Comparison of ENCODE assay signal across 16 cellular contexts in genomic region chr1:214573386-214574358, GRCh38. TPM values are rescaled to one million over a fixed set of nuclear protein-coding genes. Genes with fewer than 3 reads are reported as not detected.
DNase-seq lines count a peak whose midpoint lies in the region; FAIRE-seq and TF ChIP-seq lines count a peak whose summit lies in the region.
"Had no signal": no experiment of that assay in that cellular context is flagged by ENCODE, and none has a peak within 500 bp of the region (broad histone marks: within the 10 kb centered on the region; RNA-seq: fewer than 3 reads in every experiment).

No MANE protein-coding gene starts in this region.

- H3K4me3 Mint-ChIP-seq in astrocyte (ENCODE audit: unreplicated experiment): no peak overlapping the region
- no peak overlapping the region for H3K4me3 Mint-ChIP-seq in activated T-helper 1 cell treated with anti-CD3 and anti-CD28 coated beads, Interleukin-12 subunit alpha, Interleukin-12 subunit beta, Interleukin-2, Interleukin-4 antibody, amounts not matched to agents 30 ng/mL and 10 ng/mL and 1 ng/mL, durations not matched to agents 14 hours and 24 hours and 36 hours
- H3K4me3 Mint-ChIP-seq: activated naive CD4-positive, alpha-beta T cell treated with anti-CD3 and anti-CD28 coated beads, Interleukin-2, amount 50 U/mL, for 24 hours; H9; memory B cell had no signal

- H3K36me3 Mint-ChIP-seq in astrocyte (ENCODE audit: low read depth, unreplicated experiment): peaks cover 10% of the 10 kb centered on the region
- H3K36me3 Mint-ChIP-seq in activated T-helper 1 cell treated with anti-CD3 and anti-CD28 coated beads, Interleukin-12 subunit alpha, Interleukin-12 subunit beta, Interleukin-2, Interleukin-4 antibody, amounts not matched to agents 30 ng/mL and 10 ng/mL and 1 ng/mL, durations not matched to agents 14 hours and 24 hours and 36 hours (ENCODE audit: low read depth): peaks cover 7% of the 10 kb centered on the region

- H3K36me3 ChIP-seq in HEK293 (ENCODE audit: control insufficient read depth in 2 of 2, insufficient read depth in 1 of 2, low read length in 2 of 2) (no peaks in the 10 kb centered on the region), astrocyte (ENCODE audit: insufficient read depth, low read length) (no peaks in the 10 kb centered on the region)

- H3K9me3 Mint-ChIP-seq in astrocyte (ENCODE audit: unreplicated experiment): peaks cover 22% of the 10 kb centered on the region
- H3K9me3 Mint-ChIP-seq in activated T-helper 1 cell treated with anti-CD3 and anti-CD28 coated beads, Interleukin-12 subunit alpha, Interleukin-12 subunit beta, Interleukin-2, Interleukin-4 antibody, amounts not matched to agents 30 ng/mL and 10 ng/mL and 1 ng/mL, durations not matched to agents 14 hours and 24 hours and 36 hours: peaks cover 31% of the 10 kb centered on the region

- DNase-seq in astrocyte (ENCODE audit: low read depth) (peak; percentile 73), iris pigment epithelial cell (ENCODE audit: low read depth) (peak; percentile 81), renal cortical epithelial cell (ENCODE audit: low read depth) (peak; percentile 96), germinal center (ENCODE audit: low spot score) (no peak), RPMI8226 (no peak), activated gamma-delta T cell (lab: John Stamatoyannopoulos, UW) (no peak)
- DNase-seq in activated T-helper 1 cell treated with anti-CD3 and anti-CD28 coated beads, Interleukin-12 subunit alpha, Interleukin-12 subunit beta, Interleukin-2, Interleukin-4 antibody, amounts not matched to agents 30 ng/mL and 10 ng/mL and 1 ng/mL, durations not matched to agents 14 hours and 24 hours and 36 hours (ENCODE audit: low spot score): no peak
- DNase-seq: caudate nucleus; H9; NCI-H2029; NK-92 treated with Interleukin-12 subunit alpha and Interleukin-12 subunit beta, amount 100 ng/mL, for 24 hours; testis had no signal

- CTCF ChIA-PET in HEK293 (lab: Yijun Ruan, JAX): interaction anchor here (0.6 to 1.3 kb wide), 8 partner anchors 10 to 607 kb away, joined by 3 to 9 read pairs (median 4); no protein-coding TSS in a partner anchor

- FAIRE-seq in astrocyte (lab: Jason Lieb, UNC): peak; percentile 5

- H3K27ac Mint-ChIP-seq in astrocyte (ENCODE audit: unreplicated experiment): peak overlapping the region; percentile 59
- H3K27ac Mint-ChIP-seq in activated T-helper 1 cell treated with anti-CD3 and anti-CD28 coated beads, Interleukin-12 subunit alpha, Interleukin-12 subunit beta, Interleukin-2, Interleukin-4 antibody, amounts not matched to agents 30 ng/mL and 10 ng/mL and 1 ng/mL, durations not matched to agents 14 hours and 24 hours and 36 hours: no peak overlapping the region
- H3K27ac Mint-ChIP-seq: activated naive CD4-positive, alpha-beta T cell treated with anti-CD3 and anti-CD28 coated beads, Interleukin-2, amount 50 U/mL, for 24 hours; H9; memory B cell had no signal

- no peak for TF ChIP-seq CTCF in HEK293 (tag by site-specific recombination; IDR thresholded peaks at IDR 0.05)
- TF ChIP-seq CTCF in astrocyte (IDR thresholded peaks at IDR 0.05; ENCODE audit: insufficient read depth, low read depth, low read length): no peak

- intact Hi-C loops in activated T-helper 1 cell treated with anti-CD3 and anti-CD28 coated beads, Interleukin-12 subunit alpha, Interleukin-12 subunit beta, Interleukin-2, Interleukin-4 antibody, amounts not matched to agents 30 ng/mL and 10 ng/mL and 1 ng/mL, durations not matched to agents 14 hours and 24 hours and 36 hours (cut with micrococcal nuclease): no loop called here

- no peak overlapping the region for H3K9ac ChIP-seq in astrocyte (ENCODE audit: low read length)

- POLR2A ChIA-PET in HEK293 (lab: Yijun Ruan, JAX): interaction anchor here (0.6 to 1.0 kb wide), 2 partner anchors 17 to 22 kb away, joined by 3 to 5 read pairs; partner anchors contain the start of gene PTPN14

- H3K9me3 ChIP-seq in HEK293 (ENCODE audit: control insufficient read depth, insufficient read depth, low read depth, low read length) (no peaks in the 10 kb centered on the region), astrocyte (ENCODE audit: insufficient read depth, low read depth, low read length) (peaks cover 12% of the 10 kb centered on the region)
- H3K9me3 ChIP-seq: testis had no signal

- no peak overlapping the region for H3K4me2 ChIP-seq in astrocyte (ENCODE audit: low read length)

- no peak overlapping the region for H2AFZ ChIP-seq in astrocyte (ENCODE audit: low read depth, low read length)

- H3K4me1 ChIP-seq in HEK293 (ENCODE audit: control insufficient read depth, insufficient read depth, low read length): peaks cover 7% of the 10 kb centered on the region; the same call in 1 of the 2 replicates
- peaks cover 29% of the 10 kb centered on the region for H3K4me1 ChIP-seq in astrocyte (ENCODE audit: insufficient read depth, low read length)
- H3K4me1 ChIP-seq: testis had no signal

- H3K27ac ChIP-seq in HEK293 (ENCODE audit: extremely low read depth, low read depth, low read length) (no peak overlapping the region), astrocyte (ENCODE audit: low read depth, low read length) (no peak overlapping the region)
- H3K27ac ChIP-seq: HL-60, testis had no signal

- H4K20me1 ChIP-seq in astrocyte (ENCODE audit: insufficient read depth, low read length): no peaks in the 10 kb centered on the region

- H3K27me3 Mint-ChIP-seq in astrocyte (ENCODE audit: low read depth, unreplicated experiment): no peaks in the 10 kb centered on the region
- H3K27me3 Mint-ChIP-seq in activated T-helper 1 cell treated with anti-CD3 and anti-CD28 coated beads, Interleukin-12 subunit alpha, Interleukin-12 subunit beta, Interleukin-2, Interleukin-4 antibody, amounts not matched to agents 30 ng/mL and 10 ng/mL and 1 ng/mL, durations not matched to agents 14 hours and 24 hours and 36 hours (ENCODE audit: insufficient read depth): peaks cover 5% of the 10 kb centered on the region

- peaks cover 41% of the 10 kb centered on the region for H3K4me1 Mint-ChIP-seq in astrocyte (ENCODE audit: low read depth, unreplicated experiment)
- H3K4me1 Mint-ChIP-seq in activated T-helper 1 cell treated with anti-CD3 and anti-CD28 coated beads, Interleukin-12 subunit alpha, Interleukin-12 subunit beta, Interleukin-2, Interleukin-4 antibody, amounts not matched to agents 30 ng/mL and 10 ng/mL and 1 ng/mL, durations not matched to agents 14 hours and 24 hours and 36 hours (ENCODE audit: low read depth): no peaks in the 10 kb centered on the region
- H3K4me1 Mint-ChIP-seq: activated naive CD4-positive, alpha-beta T cell treated with anti-CD3 and anti-CD28 coated beads, Interleukin-2, amount 50 U/mL, for 24 hours; H9; memory B cell had no signal

- H3K4me3 ChIP-seq in HEK293 (ENCODE audit: low read depth, low read length) (no peak overlapping the region), astrocyte (ENCODE audit: insufficient read depth, low read depth, low read length) (no peak overlapping the region)
- H3K4me3 ChIP-seq: testis had no signal

- H3K79me2 ChIP-seq in astrocyte (ENCODE audit: insufficient read depth, low read length): no peaks in the 10 kb centered on the region

- no peaks in the 10 kb centered on the region for H3K27me3 ChIP-seq in astrocyte (ENCODE audit: insufficient read depth, low read length)
- H3K27me3 ChIP-seq: testis had no signal

TF ChIP-seq in HEK293, 187 proteins besides CTCF, POLR2A, EP300 and RAD21 (continues in another document):
- TF ChIP-seq ZNF596 (tag by site-specific recombination; IDR thresholded peaks at IDR 0.05): no peak
- no peak for TF ChIP-seq ZNF585B (tag by site-specific recombination; IDR thresholded peaks at IDR 0.05)
- TF ChIP-seq SCRT2 (tag by site-specific recombination; IDR thresholded peaks at IDR 0.05): peak; percentile 97
- 0 out of 2 replicates have a peak, but pooled peaks have one; percentile 13 for TF ChIP-seq ZNF692 (tag by site-specific recombination; IDR thresholded peaks at IDR 0.05)
- TF ChIP-seq ZNF169 (tag by site-specific recombination; IDR thresholded peaks at IDR 0.05): no peak
- 0 out of 2 replicates have a peak, but pooled peaks have one; percentile 29 for TF ChIP-seq ZBTB20 (tag by site-specific recombination; IDR thresholded peaks at IDR 0.05)
- TF ChIP-seq SCRT1 (tag by site-specific recombination; IDR thresholded peaks at IDR 0.05; ENCODE audit: borderline replicate concordance): peak; percentile 70; the same call in 1 of the 2 replicates
- no peak for TF ChIP-seq ZNF26 (tag by site-specific recombination; IDR thresholded peaks at IDR 0.05)

RNA-seq across cellular contexts. Expression of gene PTPN14, which starts 22.3 kb away (rescaled TPM):
- 154 and 177 TPM in 2 replicates for total RNA-seq in astrocyte
- total RNA-seq in renal cortical epithelial cell: 34.7 and 114 TPM in 2 replicates
- 20.6 and 23.1 TPM in 2 replicates for total RNA-seq in activated T-helper 1 cell treated with anti-CD3 and anti-CD28 coated beads, Interleukin-12 subunit alpha, Interleukin-12 subunit beta, Interleukin-2, Interleukin-4 antibody, amounts not matched to agents 30 ng/mL and 10 ng/mL and 1 ng/mL, durations not matched to agents 14 hours and 24 hours and 36 hours

RNA-seq across cellular contexts. Expression of gene CENPF, which starts 29.3 kb away (rescaled TPM):
- total RNA-seq in astrocyte (12.3 and 22.9 TPM in 2 replicates), renal cortical epithelial cell (8.7 and 21.4 TPM in 2 replicates)
- 51.7 and 52.3 TPM in 2 replicates for total RNA-seq in activated T-helper 1 cell treated with anti-CD3 and anti-CD28 coated beads, Interleukin-12 subunit alpha, Interleukin-12 subunit beta, Interleukin-2, Interleukin-4 antibody, amounts not matched to agents 30 ng/mL and 10 ng/mL and 1 ng/mL, durations not matched to agents 14 hours and 24 hours and 36 hours

Comparison
In these comparisons a context has a peak if more than half of its experiments do, and no peak if none do; other contexts are left out.
1. DNase-seq: peak in astrocyte (single experiment), iris pigment epithelial cell (single experiment) and renal cortical epithelial cell (single experiment); none in germinal center (single experiment), activated T-helper 1 cell treated with anti-CD3 and anti-CD28 coated beads, Interleukin-12 subunit alpha, Interleukin-12 subunit beta, Interleukin-2, Interleukin-4 antibody, amounts not matched to agents 30 ng/mL and 10 ng/mL and 1 ng/mL, durations not matched to agents 14 hours and 24 hours and 36 hours (single experiment), RPMI8226 (single experiment) and activated gamma-delta T cell (single experiment).